ENCODE assay signal across 1 cellular context in the genomic region with DNA sequence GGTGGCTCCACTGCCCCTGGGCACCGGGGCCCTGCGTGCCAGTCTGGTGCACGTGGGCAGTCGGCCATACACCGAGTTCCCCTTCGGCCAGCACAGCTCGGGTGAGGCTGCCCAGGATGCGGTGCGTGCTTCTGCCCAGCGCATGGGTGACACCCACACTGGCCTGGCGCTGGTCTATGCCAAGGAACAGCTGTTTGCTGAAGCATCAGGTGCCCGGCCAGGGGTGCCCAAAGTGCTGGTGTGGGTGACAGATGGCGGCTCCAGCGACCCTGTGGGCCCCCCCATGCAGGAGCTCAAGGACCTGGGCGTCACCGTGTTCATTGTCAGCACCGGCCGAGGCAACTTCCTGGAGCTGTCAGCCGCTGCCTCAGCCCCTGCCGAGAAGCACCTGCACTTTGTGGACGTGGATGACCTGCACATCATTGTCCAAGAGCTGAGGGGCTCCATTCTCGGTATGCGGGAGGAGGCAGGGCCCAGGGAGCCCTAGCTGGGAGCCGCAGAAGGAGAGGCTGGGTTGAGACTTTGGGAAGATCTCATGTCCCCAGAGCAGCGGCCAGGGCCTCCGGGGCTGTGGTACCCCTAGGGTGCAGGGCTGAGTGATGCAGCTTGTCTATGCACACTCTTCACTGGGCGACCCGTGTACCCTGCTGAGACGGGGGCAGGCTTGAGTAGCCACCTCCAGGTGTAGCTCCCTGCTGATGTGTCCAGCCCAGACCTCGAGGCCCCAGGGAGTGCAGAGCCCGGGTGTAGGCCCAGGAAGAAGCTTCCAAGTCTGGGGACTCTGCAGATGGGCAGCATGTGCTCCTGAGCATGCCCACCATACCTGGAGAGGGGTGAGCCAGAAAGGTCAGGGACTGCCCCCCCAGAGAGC.
TF ChIP-seq lines count a peak whose summit lies in the region.

No MANE protein-coding gene starts in this region.

TF ChIP-seq in SK-N-SH treated with all-trans-retinoic acid at 6 μM for 48 hours, 23 proteins besides CTCF, POLR2A, EP300 and RAD21 (continued from another document):
- TF ChIP-seq, protein P1, sequence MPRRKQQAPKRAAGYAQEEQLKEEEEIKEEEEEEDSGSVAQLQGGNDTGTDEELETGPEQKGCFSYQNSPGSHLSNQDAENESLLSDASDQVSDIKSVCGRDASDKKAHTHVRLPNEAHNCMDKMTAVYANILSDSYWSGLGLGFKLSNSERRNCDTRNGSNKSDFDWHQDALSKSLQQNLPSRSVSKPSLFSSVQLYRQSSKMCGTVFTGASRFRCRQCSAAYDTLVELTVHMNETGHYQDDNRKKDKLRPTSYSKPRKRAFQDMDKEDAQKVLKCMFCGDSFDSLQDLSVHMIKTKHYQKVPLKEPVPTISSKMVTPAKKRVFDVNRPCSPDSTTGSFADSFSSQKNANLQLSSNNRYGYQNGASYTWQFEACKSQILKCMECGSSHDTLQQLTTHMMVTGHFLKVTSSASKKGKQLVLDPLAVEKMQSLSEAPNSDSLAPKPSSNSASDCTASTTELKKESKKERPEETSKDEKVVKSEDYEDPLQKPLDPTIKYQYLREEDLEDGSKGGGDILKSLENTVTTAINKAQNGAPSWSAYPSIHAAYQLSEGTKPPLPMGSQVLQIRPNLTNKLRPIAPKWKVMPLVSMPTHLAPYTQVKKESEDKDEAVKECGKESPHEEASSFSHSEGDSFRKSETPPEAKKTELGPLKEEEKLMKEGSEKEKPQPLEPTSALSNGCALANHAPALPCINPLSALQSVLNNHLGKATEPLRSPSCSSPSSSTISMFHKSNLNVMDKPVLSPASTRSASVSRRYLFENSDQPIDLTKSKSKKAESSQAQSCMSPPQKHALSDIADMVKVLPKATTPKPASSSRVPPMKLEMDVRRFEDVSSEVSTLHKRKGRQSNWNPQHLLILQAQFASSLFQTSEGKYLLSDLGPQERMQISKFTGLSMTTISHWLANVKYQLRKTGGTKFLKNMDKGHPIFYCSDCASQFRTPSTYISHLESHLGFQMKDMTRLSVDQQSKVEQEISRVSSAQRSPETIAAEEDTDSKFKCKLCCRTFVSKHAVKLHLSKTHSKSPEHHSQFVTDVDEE (CRISPR knock-in tag; IDR thresholded peaks at IDR 0.05), result no peak
- TF ChIP-seq GLIS3 (CRISPR knock-in tag; IDR thresholded peaks at IDR 0.05), result no peak
- TF ChIP-seq TOX (CRISPR knock-in tag; IDR thresholded peaks at IDR 0.05; ENCODE audit: borderline replicate concordance), result no peak
- TF ChIP-seq ZNF565 (CRISPR knock-in tag; conservative IDR thresholded peaks at IDR 0.05; ENCODE audit: low read depth), result no peak
- TF ChIP-seq, protein P2, sequence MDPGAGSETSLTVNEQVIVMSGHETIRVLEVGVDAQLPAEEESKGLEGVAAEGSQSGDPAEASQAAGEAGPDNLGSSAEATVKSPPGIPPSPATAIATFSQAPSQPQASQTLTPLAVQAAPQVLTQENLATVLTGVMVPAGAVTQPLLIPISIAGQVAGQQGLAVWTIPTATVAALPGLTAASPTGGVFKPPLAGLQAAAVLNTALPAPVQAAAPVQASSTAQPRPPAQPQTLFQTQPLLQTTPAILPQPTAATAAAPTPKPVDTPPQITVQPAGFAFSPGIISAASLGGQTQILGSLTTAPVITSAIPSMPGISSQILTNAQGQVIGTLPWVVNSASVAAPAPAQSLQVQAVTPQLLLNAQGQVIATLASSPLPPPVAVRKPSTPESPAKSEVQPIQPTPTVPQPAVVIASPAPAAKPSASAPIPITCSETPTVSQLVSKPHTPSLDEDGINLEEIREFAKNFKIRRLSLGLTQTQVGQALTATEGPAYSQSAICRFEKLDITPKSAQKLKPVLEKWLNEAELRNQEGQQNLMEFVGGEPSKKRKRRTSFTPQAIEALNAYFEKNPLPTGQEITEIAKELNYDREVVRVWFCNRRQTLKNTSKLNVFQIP (CRISPR knock-in tag; IDR thresholded peaks at IDR 0.05; ENCODE audit: borderline replicate concordance, low read depth), result no peak
- TF ChIP-seq RARB (CRISPR knock-in tag; IDR thresholded peaks at IDR 0.05), result no peak
- no peak for TF ChIP-seq OSR1 (CRISPR knock-in tag; IDR thresholded peaks at IDR 0.05)
